ENCODE assay signal across 29 cellular contexts in the genomic region with DNA sequence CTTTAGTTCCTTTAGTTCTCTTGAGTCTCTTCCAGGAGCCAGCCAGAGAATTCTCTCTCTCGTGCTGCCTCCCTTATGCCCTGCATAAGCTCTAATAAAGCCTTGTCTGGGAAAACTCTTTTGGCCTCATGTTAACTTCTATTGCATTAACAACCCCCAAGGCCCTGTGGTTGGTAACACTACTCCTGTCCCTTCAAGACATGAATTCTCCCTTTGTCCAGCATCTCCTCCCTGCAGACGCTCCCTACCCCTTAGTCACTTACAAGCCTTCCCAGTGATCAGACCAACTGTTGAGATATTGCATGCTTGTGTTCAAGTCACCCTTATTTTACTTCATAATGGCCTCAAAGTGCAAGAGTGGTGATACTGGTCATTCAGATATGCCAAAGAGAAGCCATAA. TPM values are rescaled to one million over a fixed set of nuclear protein-coding genes. Genes with fewer than 3 reads are reported as not detected.
"Had no signal": no experiment of that assay in that cellular context is flagged by ENCODE, and none has a peak within 500 bp of the region (broad histone marks: within the 10 kb centered on the region; RNA-seq: fewer than 3 reads in every experiment).

No MANE protein-coding gene starts in this region.

- H3K27ac Mint-ChIP-seq: activated CD4-positive, alpha-beta memory T cell treated with anti-CD3 and anti-CD28 coated beads for 36 hours; activated CD4-positive, alpha-beta T cell treated with anti-CD3 and anti-CD28 coated beads, Interleukin-2, amount 10 ng/mL, durations not matched to agents 7 days and 5 days; activated naive CD4-positive, alpha-beta T cell treated with anti-CD3 and anti-CD28 coated beads, Interleukin-2, amount 10 ng/mL, durations not matched to agents 7 days and 5 days; activated naive CD8-positive, alpha-beta T cell treated with anti-CD3 and anti-CD28 coated beads for 36 hours had no signal

- DNase-seq: activated CD4-positive, alpha-beta memory T cell treated with anti-CD3 and anti-CD28 coated beads for 36 hours; activated CD4-positive, alpha-beta T cell treated with anti-CD3 and anti-CD28 coated beads, Interleukin-2, amount 10 ng/mL, durations not matched to agents 7 days and 5 days; activated CD4-positive, CD25-positive, alpha-beta regulatory T cell; activated CD8-positive, alpha-beta memory T cell treated with anti-CD3 and anti-CD28 coated beads for 24 hours; activated gamma-delta T cell treated with Interleukin-2 at 50 U/mL for 16 hours; activated naive CD4-positive, alpha-beta T cell treated with anti-CD3 and anti-CD28 coated beads, Interleukin-2, amount 10 ng/mL, durations not matched to agents 7 days and 5 days; activated naive CD8-positive, alpha-beta T cell treated with anti-CD3 and anti-CD28 coated beads for 36 hours; activated T-cell treated with anti-CD3 and anti-CD28 coated beads, Interleukin-2, amount 50 U/mL, for 4 hours; brain microvascular endothelial cell; MV-4-11; NCI-H1092 treated with DMSO at 0.1 percent for 48 hours; NCI-H1417 treated with DMSO at 0.1 percent for 48 hours; NCI-H1694; NCI-H2029; NCI-H2107; NCI-H2171 treated with DMSO at 0.1 percent for 48 hours; NCI-H345; NCI-H510A; NCI-H526 treated with DMSO at 0.1 percent for 48 hours; NCI-H82; RPMI8226; SK-N-SH; T-helper 1 cell had no signal

- ATAC-seq: activated T-cell treated with anti-CD3 and anti-CD28 coated beads, Interleukin-2, amount 50 U/mL, for 4 hours; Right ventricle myocardium inferior had no signal

- H3K9me3 ChIP-seq: SK-N-SH had no signal

- H3K27me3 ChIP-seq: brain microvascular endothelial cell had no signal

- H3K4me3 Mint-ChIP-seq: activated CD4-positive, alpha-beta memory T cell treated with anti-CD3 and anti-CD28 coated beads for 36 hours; activated CD4-positive, alpha-beta T cell treated with anti-CD3 and anti-CD28 coated beads, Interleukin-2, amount 10 ng/mL, durations not matched to agents 7 days and 5 days; activated naive CD4-positive, alpha-beta T cell treated with anti-CD3 and anti-CD28 coated beads, Interleukin-2, amount 10 ng/mL, durations not matched to agents 7 days and 5 days; activated naive CD8-positive, alpha-beta T cell treated with anti-CD3 and anti-CD28 coated beads for 36 hours; activated T-cell treated with anti-CD3 and anti-CD28 coated beads, Interleukin-2, amount 50 U/mL, for 4 hours had no signal

- H3K9ac ChIP-seq: KMS-11, SK-N-SH had no signal

- H3K27me3 Mint-ChIP-seq: activated CD4-positive, alpha-beta memory T cell treated with anti-CD3 and anti-CD28 coated beads for 36 hours had no signal

- H3K4me2 ChIP-seq: KMS-11, SK-N-SH had no signal

- H3K36me3 Mint-ChIP-seq: activated CD4-positive, alpha-beta memory T cell treated with anti-CD3 and anti-CD28 coated beads for 36 hours; activated naive CD4-positive, alpha-beta T cell treated with anti-CD3 and anti-CD28 coated beads, Interleukin-2, amount 10 ng/mL, durations not matched to agents 7 days and 5 days; activated naive CD8-positive, alpha-beta T cell treated with anti-CD3 and anti-CD28 coated beads for 36 hours had no signal

- H3K4me1 Mint-ChIP-seq: activated CD4-positive, alpha-beta T cell treated with anti-CD3 and anti-CD28 coated beads, Interleukin-2, amount 10 ng/mL, durations not matched to agents 7 days and 5 days; activated naive CD4-positive, alpha-beta T cell treated with anti-CD3 and anti-CD28 coated beads, Interleukin-2, amount 10 ng/mL, durations not matched to agents 7 days and 5 days; activated naive CD8-positive, alpha-beta T cell treated with anti-CD3 and anti-CD28 coated beads for 36 hours had no signal

- H3K9me3 Mint-ChIP-seq: activated CD4-positive, alpha-beta memory T cell treated with anti-CD3 and anti-CD28 coated beads for 36 hours; activated CD4-positive, alpha-beta T cell treated with anti-CD3 and anti-CD28 coated beads, Interleukin-2, amount 10 ng/mL, durations not matched to agents 7 days and 5 days; activated naive CD4-positive, alpha-beta T cell treated with anti-CD3 and anti-CD28 coated beads, Interleukin-2, amount 10 ng/mL, durations not matched to agents 7 days and 5 days; activated naive CD8-positive, alpha-beta T cell treated with anti-CD3 and anti-CD28 coated beads for 36 hours; activated T-cell treated with anti-CD3 and anti-CD28 coated beads, Interleukin-2, amount 50 U/mL, for 4 hours had no signal

- H3K27ac ChIP-seq: brain microvascular endothelial cell, KMS-11, VCaP had no signal

RNA-seq across cellular contexts. Expression of a gene that starts 12.1 kb away (rescaled TPM):
- total RNA-seq: activated CD4-positive, alpha-beta T cell treated with anti-CD3 and anti-CD28 coated beads, Interleukin-2, amount 10 ng/mL, durations not matched to agents 7 days and 5 days; OCI-LY7 had no signal

RNA-seq across cellular contexts. Expression of a gene that starts 48.7 kb away (rescaled TPM):
- total RNA-seq: cardiac septum, MCF 10A, Right ventricle myocardium inferior had no signal
- polyA plus RNA-seq: SK-N-SH had no signal
